Comparison of ENCODE assay signal across 8 cellular contexts in the genomic region with DNA sequence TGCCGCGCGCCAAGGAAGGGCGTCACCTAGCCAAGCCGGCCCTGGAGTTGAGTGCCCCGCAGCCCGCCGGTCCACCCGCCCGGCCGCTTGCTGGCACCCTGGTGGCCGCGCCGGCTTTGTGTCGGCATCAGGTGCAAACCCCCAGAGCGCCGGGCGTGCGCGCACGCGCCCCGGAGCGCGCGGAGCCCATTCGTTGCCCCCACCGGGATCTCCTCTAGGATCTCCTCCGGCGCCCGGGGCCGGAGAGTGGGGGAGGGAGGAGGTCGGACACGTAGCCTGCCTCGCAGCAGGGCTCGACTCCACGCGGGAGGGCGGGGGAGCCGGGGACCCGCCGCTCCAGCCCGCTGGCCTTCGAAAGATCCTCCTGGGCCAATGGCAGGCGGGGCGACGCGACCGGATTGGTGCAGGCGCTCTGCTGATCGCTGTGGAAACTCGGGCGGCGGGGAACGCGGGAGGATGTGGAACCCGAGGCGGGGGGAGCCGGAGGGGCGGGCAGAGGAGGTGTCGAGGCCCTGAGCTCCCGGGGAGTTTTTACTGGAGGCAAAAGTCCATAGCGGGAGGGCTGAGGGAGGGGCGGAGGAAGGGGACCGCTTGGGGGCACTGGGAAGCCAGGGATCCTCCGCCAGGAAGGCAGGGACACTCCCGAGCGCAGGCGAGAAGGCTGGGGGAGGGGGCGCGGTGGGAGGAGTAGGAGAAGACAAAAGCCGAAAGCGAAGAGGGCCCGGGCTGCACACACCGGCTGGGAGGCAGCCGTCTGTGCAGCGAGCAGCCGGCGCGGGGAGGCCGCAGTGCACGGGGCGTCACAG. TPM values are rescaled to one million over a fixed set of nuclear protein-coding genes. Genes with fewer than 3 reads are reported as not detected.
A peak's percentile ranks its signal among the peaks of the same experiment; 100 is the strongest.
DNase-seq lines count a peak whose midpoint lies in the region; ATAC-seq and TF ChIP-seq lines count a peak whose summit lies in the region.

Gene FADS2, plus strand, starts transcription at position 728 of the 806 bp plus-strand sequence. CDS start 91 bp downstream, outside the sequence.

- no peaks in the 10 kb centered on the region for H3K27me3 ChIP-seq in hepatocyte

- peak within 1 kb of the TSS; percentile 93 for H3K4me2 ChIP-seq in hepatocyte

- DNase-seq in GM12864 (ENCODE audit: low read depth) (peak; percentile 77), NCI-H1436 (lab: John Stamatoyannopoulos, UW) (peak; percentile 95), astrocyte of the hippocampus (ENCODE audit: low read depth, low spot score) (peak; percentile 97), hepatocyte (ENCODE audit: low spot score) (peak; percentile 96), putamen (ENCODE audit: low spot score) (peak; percentile 94), COLO829 (ENCODE audit: low spot score) (no peak)

- H3K36me3 Mint-ChIP-seq in T-helper 1 cell treated with Interleukin-12 subunit alpha and Interleukin-12 subunit beta and Interleukin-4 antibody, amounts not matched to agents 30 μg/mL and 1 μg/mL, for 36 hours (ENCODE audit: low read depth): peaks cover 5% of the 10 kb centered on the region

- ATAC-seq in HG02623 (IDR thresholded peaks at IDR 0.05; ENCODE audit: unreplicated experiment): peak; percentile 68

- H2AFZ ChIP-seq in hepatocyte: peak within 1 kb of the TSS; percentile 60

- H3K79me2 ChIP-seq in hepatocyte: peaks cover 45% of the 10 kb centered on the region

- 0% methylated on average over 33 of the region's 83 CpGs for WGBS in hepatocyte (ENCODE audit: low lambda C conversion rate, missing lambda C conversion rate)

- H3K27ac ChIP-seq in hepatocyte: peak within 1 kb of the TSS; percentile 98

- no peaks in the 10 kb centered on the region for H3K36me3 ChIP-seq in hepatocyte (replicated peaks; ENCODE audit: insufficient read depth, low read depth)

- H3K4me1 ChIP-seq in hepatocyte (ENCODE audit: insufficient read depth): peaks cover 26% of the 10 kb centered on the region

- H3K9me3 Mint-ChIP-seq in T-helper 1 cell treated with Interleukin-12 subunit alpha and Interleukin-12 subunit beta and Interleukin-4 antibody, amounts not matched to agents 30 μg/mL and 1 μg/mL, for 36 hours: no peaks in the 10 kb centered on the region

- H3K9me3 ChIP-seq in hepatocyte (ENCODE audit: low read depth): no peaks in the 10 kb centered on the region

- H3K27me3 Mint-ChIP-seq in T-helper 1 cell treated with Interleukin-12 subunit alpha and Interleukin-12 subunit beta and Interleukin-4 antibody, amounts not matched to agents 30 μg/mL and 1 μg/mL, for 36 hours (ENCODE audit: low read depth): no peaks in the 10 kb centered on the region

- peak within 1 kb of the TSS; percentile 93 for H3K27ac Mint-ChIP-seq in T-helper 1 cell treated with Interleukin-12 subunit alpha and Interleukin-12 subunit beta and Interleukin-4 antibody, amounts not matched to agents 30 μg/mL and 1 μg/mL, for 36 hours

- H3K9me2 ChIP-seq in hepatocyte (replicated peaks; ENCODE audit: insufficient read depth): no peaks in the 10 kb centered on the region

- no peak for TF ChIP-seq CTCF in GM12864 (IDR thresholded peaks at IDR 0.05; ENCODE audit: low read depth, low read length, missing control alignments)
- TF ChIP-seq CTCF in hepatocyte (IDR thresholded peaks at IDR 0.05; ENCODE audit: poor library complexity): peak; percentile 12

- peaks cover 26% of the 10 kb centered on the region for H4K20me1 ChIP-seq in hepatocyte (ENCODE audit: insufficient read depth, poor library complexity, severe bottlenecking)

- H3K4me3 Mint-ChIP-seq in T-helper 1 cell treated with Interleukin-12 subunit alpha and Interleukin-12 subunit beta and Interleukin-4 antibody, amounts not matched to agents 30 μg/mL and 1 μg/mL, for 36 hours: peak within 1 kb of the TSS; percentile 85

- H3K4me1 Mint-ChIP-seq in T-helper 1 cell treated with Interleukin-12 subunit alpha and Interleukin-12 subunit beta and Interleukin-4 antibody, amounts not matched to agents 30 μg/mL and 1 μg/mL, for 36 hours (ENCODE audit: low read depth): peaks cover 39% of the 10 kb centered on the region

- H3K4me3 ChIP-seq in GM12864 (ENCODE audit: low read depth, low read length) (peak within 1 kb of the TSS; percentile 71), hepatocyte (peak within 1 kb of the TSS; percentile 95)

RNA-seq across cellular contexts. Expression of gene FADS2, which starts in this region (rescaled TPM):
- total RNA-seq in hepatocyte: 256 and 317 TPM in 2 replicates
- polyA plus RNA-seq in hepatocyte: 277 and 356 TPM in 2 replicates
